In genomic region chr9:94805585-94805984, GRCh38 we compare ENCODE assay signal across 9 cellular contexts.
DNase-seq lines count a peak whose midpoint lies in the region; ATAC-seq and TF ChIP-seq lines count a peak whose summit lies in the region.
"Had no signal": no experiment of that assay in that cellular context is flagged by ENCODE, and none has a peak within 500 bp of the region (broad histone marks: within the 10 kb centered on the region; RNA-seq: fewer than 3 reads in every experiment).

No MANE protein-coding gene starts in this region.

- H3K4me3 ChIP-seq in PC-3 (ENCODE audit: low read length), result no peak overlapping the region
- no peak overlapping the region for H3K4me3 ChIP-seq in skin epidermis
- H3K4me3 ChIP-seq in ovary, result no peak overlapping the region
- no peak overlapping the region for H3K4me3 ChIP-seq in mesendoderm (ENCODE audit: low read length)

- POLR2A ChIA-PET in PC-3 (lab: Charles Lee; ENCODE audit: unreplicated experiment), result interaction anchor here (0.6 to 0.7 kb wide), 6 partner anchors 13 to 982 kb away, joined by 3 to 15 read pairs (median 5); no protein-coding TSS in a partner anchor

- H3K9ac ChIP-seq in PC-3 (ENCODE audit: low read length) (peak overlapping the region; percentile 83), mesendoderm (ENCODE audit: low read length) (no peak overlapping the region)

- BruUV-seq in PC-3 (replicated peaks; lab: Mats Ljungman, UMichigan), result no TSS peak

- H3F3A ChIP-seq in PC-3 (ENCODE audit: low read length, unreplicated experiment), result no peaks in the 10 kb centered on the region

- H2AK5ac ChIP-seq in mesendoderm (ENCODE audit: low read length), result no peak overlapping the region

- no peak overlapping the region for H3K23ac ChIP-seq in mesendoderm (ENCODE audit: low read length)

- TF ChIP-seq CTCF in PC-3 (conservative IDR thresholded peaks at IDR 0.05; ENCODE audit: low read depth, low read length), result no peak
- no peak for TF ChIP-seq CTCF in foreskin keratinocyte (conservative IDR thresholded peaks at IDR 0.05)
- TF ChIP-seq CTCF in ovary (IDR thresholded peaks at IDR 0.05), result no peak

- TF ChIP-seq EP300 in ovary (IDR thresholded peaks at IDR 0.05), result no peak

- no peak overlapping the region for H2BK120ac ChIP-seq in mesendoderm (ENCODE audit: low read depth, low read length)

- no peak overlapping the region for H2BK5ac ChIP-seq in mesendoderm (ENCODE audit: low read length)

- no peak overlapping the region for H3K18ac ChIP-seq in mesendoderm (ENCODE audit: low read length)

- H3K4ac ChIP-seq in mesendoderm (ENCODE audit: low read depth, low read length), result no peak overlapping the region

- WGBS in ovary, 3 donors, result 10 to 13% (median 13%) methylated on average over 3 of the region's 3 CpGs
- no CpG with 5 or more reads among the region's 3 CpGs for WGBS in mesendoderm (ENCODE audit: extremely low coverage, insufficient coverage, low lambda C conversion rate)

- peak overlapping the region; percentile 97 for H3K27ac ChIP-seq in PC-3 (ENCODE audit: low read length)
- peak overlapping the region; percentile 91 for H3K27ac ChIP-seq in foreskin keratinocyte
- H3K27ac ChIP-seq in skin epidermis, result peak overlapping the region in 20 of 21 experiments; percentile 65 to 94 (median 84)
- no peak overlapping the region for H3K27ac ChIP-seq in ovary
- no peak overlapping the region for H3K27ac ChIP-seq in mesendoderm (ENCODE audit: low read depth, low read length)

- peaks cover 28% of the 10 kb centered on the region for H3K4me1 ChIP-seq in PC-3 (ENCODE audit: insufficient read depth, low read length)
- peaks cover 51% of the 10 kb centered on the region for H3K4me1 ChIP-seq in foreskin keratinocyte
- H3K4me1 ChIP-seq in ovary (ENCODE audit: insufficient read depth), result peaks cover 12% of the 10 kb centered on the region
- H3K4me1 ChIP-seq in mesendoderm (ENCODE audit: control insufficient read depth, low read depth, low read length), result no peaks in the 10 kb centered on the region

- no peak overlapping the region for H3K56ac ChIP-seq in mesendoderm (ENCODE audit: low read length)

- TF ChIP-seq POLR2A in ovary (IDR thresholded peaks at IDR 0.05), result no peak

- intact Hi-C loops in PC-3 (cut with micrococcal nuclease) (loop anchor here (1.0 to 2.0 kb wide), 4 partner anchors 13 to 108 kb away; no protein-coding TSS in a partner anchor), ovary (cut with DNase I) (no loop called here)

- peaks cover 8% of the 10 kb centered on the region; the same call in 1 of the 2 replicates for H3K79me2 ChIP-seq in PC-3 (ENCODE audit: low read length)
- no peaks in the 10 kb centered on the region for H3K79me2 ChIP-seq in mesendoderm (ENCODE audit: control insufficient read depth, insufficient read depth, low read length)

- H3K27me3 ChIP-seq in PC-3 (ENCODE audit: low read length) (no peaks in the 10 kb centered on the region), foreskin keratinocyte (no peaks in the 10 kb centered on the region), ovary (no peaks in the 10 kb centered on the region), mesendoderm (ENCODE audit: insufficient read depth, low read length, poor library complexity) (no peaks in the 10 kb centered on the region)

- H3K4me2 ChIP-seq in PC-3 (ENCODE audit: low read length) (peak overlapping the region; percentile 54), mesendoderm (ENCODE audit: low read length) (no peak overlapping the region)

- DNase-seq in HCEC 1CT, result peak; percentile 92
- DNase-seq in PC-3, result peak; percentile 89
- peak; percentile 98 for DNase-seq in foreskin keratinocyte
- DNase-seq in ovary, result no peak
- DNase-seq in mesendoderm, result no peak
- DNase-seq in 8988T, result no peak
- no peak for DNase-seq in SHP77 (lab: John Stamatoyannopoulos, UW)
- DNase-seq: stimulated activated CD4-positive, alpha-beta T cell treated with anti-CD3 and anti-CD28 coated beads, Interleukin-12 subunit alpha, Interleukin-12 subunit beta, amount 100 ng/mL, for 4 hours had no signal

- no peak overlapping the region for H2AFZ ChIP-seq in PC-3 (ENCODE audit: low read length)

- H3K36me3 ChIP-seq in PC-3 (ENCODE audit: low read depth, low read length), result peaks cover 4% of the 10 kb centered on the region; the same call in 1 of the 2 replicates
- no peaks in the 10 kb centered on the region for H3K36me3 ChIP-seq in ovary
- no peaks in the 10 kb centered on the region for H3K36me3 ChIP-seq in mesendoderm (ENCODE audit: control insufficient read depth, insufficient read depth, low read length)

- H3K9me2 ChIP-seq in PC-3 (replicated peaks; ENCODE audit: low read length), result no peaks in the 10 kb centered on the region

- CTCF ChIA-PET in PC-3 (lab: Charles Lee), result interaction anchor here (0.6 to 0.8 kb wide), 4 partner anchors 21 to 1473 kb away, joined by 3 to 5 read pairs (median 4); no protein-coding TSS in a partner anchor

- H3K9me3 ChIP-seq in PC-3 (ENCODE audit: low read length) (no peaks in the 10 kb centered on the region), ovary (no peaks in the 10 kb centered on the region)

- no peak overlapping the region for H4K8ac ChIP-seq in mesendoderm (ENCODE audit: low read depth, low read length)

- no peaks in the 10 kb centered on the region for H4K20me1 ChIP-seq in PC-3 (ENCODE audit: low read length)

- no peaks in the 10 kb centered on the region for H3K79me1 ChIP-seq in mesendoderm (ENCODE audit: low read length)

- ATAC-seq in PC-3 (peak; percentile 100), foreskin keratinocyte (peak; percentile 72)

- no peak overlapping the region for H2BK15ac ChIP-seq in mesendoderm (replicated peaks; ENCODE audit: low read depth)

- H4K5ac ChIP-seq in mesendoderm (ENCODE audit: low read length), result no peak overlapping the region

Comparison
In these comparisons a context has a peak if more than half of its experiments do, and no peak if none do; other contexts are left out.
1. DNase-seq: peak in HCEC 1CT (single experiment), PC-3 (single experiment) and foreskin keratinocyte (2 of 2); none in ovary (0 of 5), mesendoderm (single experiment), 8988T (single experiment) and SHP77 (0 of 2).
2. H3K27ac ChIP-seq: peak in PC-3 (single experiment), foreskin keratinocyte (single experiment) and skin epidermis (20 of 21); none in ovary (0 of 2) and mesendoderm (single experiment).